Comparison of ENCODE assay signal across 1 cellular context in the genomic region with DNA sequence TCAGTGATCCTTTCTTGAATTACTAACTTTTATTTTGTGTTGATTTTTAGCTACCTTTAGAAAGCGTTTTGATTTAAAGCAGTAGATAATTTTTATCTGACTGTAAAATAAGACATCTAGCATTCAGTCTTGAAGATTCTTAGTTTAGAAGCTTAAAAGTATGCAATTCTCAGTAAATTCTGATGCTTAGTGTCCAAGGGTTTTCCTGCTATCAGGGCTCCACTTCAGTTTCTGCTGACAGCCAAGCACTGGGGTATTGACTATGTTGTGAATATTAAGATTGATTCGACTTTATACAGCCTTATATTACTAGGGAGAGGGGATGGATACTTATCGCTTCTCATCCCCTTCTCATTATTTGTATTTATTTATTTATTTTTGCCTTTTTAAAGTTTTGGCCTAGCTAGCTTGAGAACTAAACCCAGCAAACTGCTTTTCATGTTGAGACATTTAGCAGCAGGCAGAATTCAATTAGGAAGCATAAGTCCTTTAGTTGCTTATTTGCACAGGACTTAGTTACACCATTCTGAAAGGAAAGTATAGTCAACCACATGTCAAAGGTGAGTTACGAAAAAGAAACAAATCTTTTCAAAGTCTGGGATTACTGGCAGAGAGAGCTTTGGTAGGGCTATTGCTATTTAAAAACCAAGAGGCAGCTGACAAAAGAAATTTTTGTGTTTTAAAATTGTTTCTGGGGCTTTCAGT.
TF ChIP-seq lines count a peak whose summit lies in the region.

No MANE protein-coding gene starts in this region.

TF ChIP-seq in HEK293, 187 proteins besides CTCF, POLR2A, EP300 and RAD21 (continued from another document):
- TF ChIP-seq, protein P1, sequence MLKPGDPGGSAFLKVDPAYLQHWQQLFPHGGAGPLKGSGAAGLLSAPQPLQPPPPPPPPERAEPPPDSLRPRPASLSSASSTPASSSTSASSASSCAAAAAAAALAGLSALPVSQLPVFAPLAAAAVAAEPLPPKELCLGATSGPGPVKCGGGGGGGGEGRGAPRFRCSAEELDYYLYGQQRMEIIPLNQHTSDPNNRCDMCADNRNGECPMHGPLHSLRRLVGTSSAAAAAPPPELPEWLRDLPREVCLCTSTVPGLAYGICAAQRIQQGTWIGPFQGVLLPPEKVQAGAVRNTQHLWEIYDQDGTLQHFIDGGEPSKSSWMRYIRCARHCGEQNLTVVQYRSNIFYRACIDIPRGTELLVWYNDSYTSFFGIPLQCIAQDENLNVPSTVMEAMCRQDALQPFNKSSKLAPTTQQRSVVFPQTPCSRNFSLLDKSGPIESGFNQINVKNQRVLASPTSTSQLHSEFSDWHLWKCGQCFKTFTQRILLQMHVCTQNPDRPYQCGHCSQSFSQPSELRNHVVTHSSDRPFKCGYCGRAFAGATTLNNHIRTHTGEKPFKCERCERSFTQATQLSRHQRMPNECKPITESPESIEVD (tag by site-specific recombination; IDR thresholded peaks at IDR 0.05), result peak; percentile 96
- TF ChIP-seq ZNF184 (tag by site-specific recombination; IDR thresholded peaks at IDR 0.05), result no peak
- TF ChIP-seq ZXDB (tag by site-specific recombination; IDR thresholded peaks at IDR 0.05), result peak; percentile 48; the same call in 1 of the 2 replicates
- TF ChIP-seq, protein P2, sequence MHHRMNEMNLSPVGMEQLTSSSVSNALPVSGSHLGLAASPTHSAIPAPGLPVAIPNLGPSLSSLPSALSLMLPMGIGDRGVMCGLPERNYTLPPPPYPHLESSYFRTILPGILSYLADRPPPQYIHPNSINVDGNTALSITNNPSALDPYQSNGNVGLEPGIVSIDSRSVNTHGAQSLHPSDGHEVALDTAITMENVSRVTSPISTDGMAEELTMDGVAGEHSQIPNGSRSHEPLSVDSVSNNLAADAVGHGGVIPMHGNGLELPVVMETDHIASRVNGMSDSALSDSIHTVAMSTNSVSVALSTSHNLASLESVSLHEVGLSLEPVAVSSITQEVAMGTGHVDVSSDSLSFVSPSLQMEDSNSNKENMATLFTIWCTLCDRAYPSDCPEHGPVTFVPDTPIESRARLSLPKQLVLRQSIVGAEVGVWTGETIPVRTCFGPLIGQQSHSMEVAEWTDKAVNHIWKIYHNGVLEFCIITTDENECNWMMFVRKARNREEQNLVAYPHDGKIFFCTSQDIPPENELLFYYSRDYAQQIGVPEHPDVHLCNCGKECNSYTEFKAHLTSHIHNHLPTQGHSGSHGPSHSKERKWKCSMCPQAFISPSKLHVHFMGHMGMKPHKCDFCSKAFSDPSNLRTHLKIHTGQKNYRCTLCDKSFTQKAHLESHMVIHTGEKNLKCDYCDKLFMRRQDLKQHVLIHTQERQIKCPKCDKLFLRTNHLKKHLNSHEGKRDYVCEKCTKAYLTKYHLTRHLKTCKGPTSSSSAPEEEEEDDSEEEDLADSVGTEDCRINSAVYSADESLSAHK (tag by site-specific recombination; IDR thresholded peaks at IDR 0.05), result peak; percentile 84
- peak; percentile 54 for TF ChIP-seq ZNF366 (tag by site-specific recombination; conservative IDR thresholded peaks at IDR 0.05)
- peak; percentile 80 for TF ChIP-seq ZNF843 (tag by site-specific recombination; IDR thresholded peaks at IDR 0.05)
- no peak for TF ChIP-seq ZNF350 (tag by site-specific recombination; IDR thresholded peaks at IDR 0.05)
- TF ChIP-seq, protein P3, sequence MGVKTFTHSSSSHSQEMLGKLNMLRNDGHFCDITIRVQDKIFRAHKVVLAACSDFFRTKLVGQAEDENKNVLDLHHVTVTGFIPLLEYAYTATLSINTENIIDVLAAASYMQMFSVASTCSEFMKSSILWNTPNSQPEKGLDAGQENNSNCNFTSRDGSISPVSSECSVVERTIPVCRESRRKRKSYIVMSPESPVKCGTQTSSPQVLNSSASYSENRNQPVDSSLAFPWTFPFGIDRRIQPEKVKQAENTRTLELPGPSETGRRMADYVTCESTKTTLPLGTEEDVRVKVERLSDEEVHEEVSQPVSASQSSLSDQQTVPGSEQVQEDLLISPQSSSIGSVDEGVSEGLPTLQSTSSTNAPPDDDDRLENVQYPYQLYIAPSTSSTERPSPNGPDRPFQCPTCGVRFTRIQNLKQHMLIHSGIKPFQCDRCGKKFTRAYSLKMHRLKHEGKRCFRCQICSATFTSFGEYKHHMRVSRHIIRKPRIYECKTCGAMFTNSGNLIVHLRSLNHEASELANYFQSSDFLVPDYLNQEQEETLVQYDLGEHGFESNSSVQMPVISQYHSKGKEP (tag by site-specific recombination; IDR thresholded peaks at IDR 0.05), result 0 out of 2 replicates have a peak, but pooled peaks have one; percentile 46
- no peak for TF ChIP-seq SP3 (tag by site-specific recombination; IDR thresholded peaks at IDR 0.05)
- TF ChIP-seq, protein P4, sequence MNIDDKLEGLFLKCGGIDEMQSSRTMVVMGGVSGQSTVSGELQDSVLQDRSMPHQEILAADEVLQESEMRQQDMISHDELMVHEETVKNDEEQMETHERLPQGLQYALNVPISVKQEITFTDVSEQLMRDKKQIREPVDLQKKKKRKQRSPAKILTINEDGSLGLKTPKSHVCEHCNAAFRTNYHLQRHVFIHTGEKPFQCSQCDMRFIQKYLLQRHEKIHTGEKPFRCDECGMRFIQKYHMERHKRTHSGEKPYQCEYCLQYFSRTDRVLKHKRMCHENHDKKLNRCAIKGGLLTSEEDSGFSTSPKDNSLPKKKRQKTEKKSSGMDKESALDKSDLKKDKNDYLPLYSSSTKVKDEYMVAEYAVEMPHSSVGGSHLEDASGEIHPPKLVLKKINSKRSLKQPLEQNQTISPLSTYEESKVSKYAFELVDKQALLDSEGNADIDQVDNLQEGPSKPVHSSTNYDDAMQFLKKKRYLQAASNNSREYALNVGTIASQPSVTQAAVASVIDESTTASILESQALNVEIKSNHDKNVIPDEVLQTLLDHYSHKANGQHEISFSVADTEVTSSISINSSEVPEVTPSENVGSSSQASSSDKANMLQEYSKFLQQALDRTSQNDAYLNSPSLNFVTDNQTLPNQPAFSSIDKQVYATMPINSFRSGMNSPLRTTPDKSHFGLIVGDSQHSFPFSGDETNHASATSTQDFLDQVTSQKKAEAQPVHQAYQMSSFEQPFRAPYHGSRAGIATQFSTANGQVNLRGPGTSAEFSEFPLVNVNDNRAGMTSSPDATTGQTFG (tag by site-specific recombination; IDR thresholded peaks at IDR 0.05; ENCODE audit: borderline replicate concordance), result no peak
- TF ChIP-seq KLF16 (tag by site-specific recombination; IDR thresholded peaks at IDR 0.05), result no peak
- TF ChIP-seq ZSCAN16 (tag by site-specific recombination; IDR thresholded peaks at IDR 0.05), result no peak
- TF ChIP-seq FEZF1 (tag by site-specific recombination; IDR thresholded peaks at IDR 0.05), result peak; percentile 90
- peak; percentile 31; the same call in 1 of the 2 replicates for TF ChIP-seq KLF10 (tag by site-specific recombination; IDR thresholded peaks at IDR 0.05)
- TF ChIP-seq ZNF561 (tag by site-specific recombination; IDR thresholded peaks at IDR 0.05; ENCODE audit: borderline replicate concordance), result 0 out of 2 replicates have a peak, but pooled peaks have one; percentile 10
- peak; percentile 92 for TF ChIP-seq OSR2 (tag by site-specific recombination; IDR thresholded peaks at IDR 0.05)
- TF ChIP-seq BCL11B (tag by site-specific recombination; IDR thresholded peaks at IDR 0.05; ENCODE audit: low read depth), result no peak
- no peak for TF ChIP-seq ZNF19 (tag by site-specific recombination; IDR thresholded peaks at IDR 0.05; ENCODE audit: low read depth)
- TF ChIP-seq IKZF3 (tag by site-specific recombination; IDR thresholded peaks at IDR 0.05), result peak; percentile 85
- TF ChIP-seq ZNF777 (tag by site-specific recombination; IDR thresholded peaks at IDR 0.05; ENCODE audit: borderline replicate concordance), result no peak
- TF ChIP-seq ZSCAN30 (tag by site-specific recombination; IDR thresholded peaks at IDR 0.05), result peak; percentile 46; the same call in 1 of the 2 replicates
- TF ChIP-seq, protein P5, sequence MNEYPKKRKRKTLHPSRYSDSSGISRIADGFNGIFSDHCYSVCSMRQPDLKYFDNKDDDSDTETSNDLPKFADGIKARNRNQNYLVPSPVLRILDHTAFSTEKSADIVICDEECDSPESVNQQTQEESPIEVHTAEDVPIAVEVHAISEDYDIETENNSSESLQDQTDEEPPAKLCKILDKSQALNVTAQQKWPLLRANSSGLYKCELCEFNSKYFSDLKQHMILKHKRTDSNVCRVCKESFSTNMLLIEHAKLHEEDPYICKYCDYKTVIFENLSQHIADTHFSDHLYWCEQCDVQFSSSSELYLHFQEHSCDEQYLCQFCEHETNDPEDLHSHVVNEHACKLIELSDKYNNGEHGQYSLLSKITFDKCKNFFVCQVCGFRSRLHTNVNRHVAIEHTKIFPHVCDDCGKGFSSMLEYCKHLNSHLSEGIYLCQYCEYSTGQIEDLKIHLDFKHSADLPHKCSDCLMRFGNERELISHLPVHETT (tag by site-specific recombination; IDR thresholded peaks at IDR 0.05), result peak; percentile 56; the same call in 1 of the 2 replicates
- TF ChIP-seq, protein P6, sequence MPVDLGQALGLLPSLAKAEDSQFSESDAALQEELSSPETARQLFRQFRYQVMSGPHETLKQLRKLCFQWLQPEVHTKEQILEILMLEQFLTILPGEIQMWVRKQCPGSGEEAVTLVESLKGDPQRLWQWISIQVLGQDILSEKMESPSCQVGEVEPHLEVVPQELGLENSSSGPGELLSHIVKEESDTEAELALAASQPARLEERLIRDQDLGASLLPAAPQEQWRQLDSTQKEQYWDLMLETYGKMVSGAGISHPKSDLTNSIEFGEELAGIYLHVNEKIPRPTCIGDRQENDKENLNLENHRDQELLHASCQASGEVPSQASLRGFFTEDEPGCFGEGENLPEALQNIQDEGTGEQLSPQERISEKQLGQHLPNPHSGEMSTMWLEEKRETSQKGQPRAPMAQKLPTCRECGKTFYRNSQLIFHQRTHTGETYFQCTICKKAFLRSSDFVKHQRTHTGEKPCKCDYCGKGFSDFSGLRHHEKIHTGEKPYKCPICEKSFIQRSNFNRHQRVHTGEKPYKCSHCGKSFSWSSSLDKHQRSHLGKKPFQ (tag by site-specific recombination; IDR thresholded peaks at IDR 0.05), result peak; percentile 65; the same call in 1 of the 2 replicates
- TF ChIP-seq GLI2 (tag by site-specific recombination; IDR thresholded peaks at IDR 0.05; ENCODE audit: borderline replicate concordance, low read depth), result peak; percentile 62; the same call in 1 of the 2 replicates
- TF ChIP-seq SP2 (tag by site-specific recombination; IDR thresholded peaks at IDR 0.05), result no peak
- TF ChIP-seq OVOL3 (tag by site-specific recombination; IDR thresholded peaks at IDR 0.05), result 0 out of 2 replicates have a peak, but pooled peaks have one; percentile 52
- no peak for TF ChIP-seq ZNF544 (tag by site-specific recombination; IDR thresholded peaks at IDR 0.05)
- TF ChIP-seq ZNF302 (tag by site-specific recombination; IDR thresholded peaks at IDR 0.05; ENCODE audit: low read depth), result no peak
- TF ChIP-seq, protein P7, sequence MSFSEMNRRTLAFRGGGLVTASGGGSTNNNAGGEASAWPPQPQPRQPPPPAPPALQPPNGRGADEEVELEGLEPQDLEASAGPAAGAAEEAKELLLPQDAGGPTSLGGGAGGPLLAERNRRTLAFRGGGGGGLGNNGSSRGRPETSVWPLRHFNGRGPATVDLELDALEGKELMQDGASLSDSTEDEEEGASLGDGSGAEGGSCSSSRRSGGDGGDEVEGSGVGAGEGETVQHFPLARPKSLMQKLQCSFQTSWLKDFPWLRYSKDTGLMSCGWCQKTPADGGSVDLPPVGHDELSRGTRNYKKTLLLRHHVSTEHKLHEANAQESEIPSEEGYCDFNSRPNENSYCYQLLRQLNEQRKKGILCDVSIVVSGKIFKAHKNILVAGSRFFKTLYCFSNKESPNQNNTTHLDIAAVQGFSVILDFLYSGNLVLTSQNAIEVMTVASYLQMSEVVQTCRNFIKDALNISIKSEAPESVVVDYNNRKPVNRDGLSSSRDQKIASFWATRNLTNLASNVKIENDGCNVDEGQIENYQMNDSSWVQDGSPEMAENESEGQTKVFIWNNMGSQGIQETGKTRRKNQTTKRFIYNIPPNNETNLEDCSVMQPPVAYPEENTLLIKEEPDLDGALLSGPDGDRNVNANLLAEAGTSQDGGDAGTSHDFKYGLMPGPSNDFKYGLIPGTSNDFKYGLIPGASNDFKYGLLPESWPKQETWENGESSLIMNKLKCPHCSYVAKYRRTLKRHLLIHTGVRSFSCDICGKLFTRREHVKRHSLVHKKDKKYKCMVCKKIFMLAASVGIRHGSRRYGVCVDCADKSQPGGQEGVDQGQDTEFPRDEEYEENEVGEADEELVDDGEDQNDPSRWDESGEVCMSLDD (tag by site-specific recombination; IDR thresholded peaks at IDR 0.05), result no peak
